Comparison of ENCODE assay signal across 10 cellular contexts in genomic region chr1:12161324-12161661, GRCh38. TPM values are rescaled to one million over a fixed set of nuclear protein-coding genes. Genes with fewer than 3 reads are reported as not detected.
A peak's percentile ranks its signal among the peaks of the same experiment; 100 is the strongest.
DNase-seq lines count a peak whose midpoint lies in the region; ATAC-seq and TF ChIP-seq lines count a peak whose summit lies in the region.
"Had no signal": no experiment of that assay in that cellular context is flagged by ENCODE, and none has a peak within 500 bp of the region (broad histone marks: within the 10 kb centered on the region; RNA-seq: fewer than 3 reads in every experiment).

No MANE protein-coding gene starts in this region.

- TF ChIP-seq EP300 in esophagus muscularis mucosa (IDR thresholded peaks at IDR 0.05), result no peak

- no peak for TF ChIP-seq POLR2A in esophagus muscularis mucosa (IDR thresholded peaks at IDR 0.05; ENCODE audit: low read depth)

- peak overlapping the region in 1 of 3 donors; percentile 33 for H3K9ac ChIP-seq in skeletal muscle tissue (ENCODE audit: low read depth in 1 of 3, low read length in 3 of 3)

- intact Hi-C loops in esophagus muscularis mucosa (cut with DNase I), result no loop called here

- no peak for TF ChIP-seq CTCF in esophagus muscularis mucosa (IDR thresholded peaks at IDR 0.05)

- peaks cover 0 to 3% (median 0%) of the 10 kb centered on the region in 4 donors for H3K27me3 ChIP-seq in esophagus muscularis mucosa
- no peaks in the 10 kb centered on the region for H3K27me3 ChIP-seq in skeletal muscle tissue (ENCODE audit: control insufficient read depth in 3 of 3, insufficient read depth in 3 of 3, low read length in 3 of 3)

- no peaks in the 10 kb centered on the region for H3K36me3 ChIP-seq in esophagus muscularis mucosa
- H3K36me3 ChIP-seq in skeletal muscle tissue (ENCODE audit: control insufficient read depth in 3 of 3, insufficient read depth in 3 of 3, low read length in 3 of 3), result no peaks in the 10 kb centered on the region

- DNase-seq in RPMI8226 (peak; percentile 16), esophagus muscularis mucosa (ENCODE audit: extremely low spot score) (no peak), NCI-H1092 treated with DMSO at 0.1 percent for 48 hours (lab: John Stamatoyannopoulos, UW) (no peak), NCI-H524 treated with DMSO at 0.1 percent for 48 hours (lab: John Stamatoyannopoulos, UW) (no peak), NCI-H1417 (lab: John Stamatoyannopoulos, UW) (no peak)
- DNase-seq: NCI-H524 had no signal

- no peaks in the 10 kb centered on the region for H3K9me3 ChIP-seq in esophagus muscularis mucosa
- no peaks in the 10 kb centered on the region for H3K9me3 ChIP-seq in skeletal muscle tissue (ENCODE audit: control insufficient read depth in 3 of 3, low read length in 3 of 3)

- WGBS in esophagus muscularis mucosa, result no CpG with 5 or more reads among the region's 2 CpGs

- H3K27ac ChIP-seq in esophagus muscularis mucosa (replicated peaks in 1 of 4) (peak overlapping the region; percentile 28 to 74 (median 53)), skeletal muscle tissue (ENCODE audit: low read depth, low read length) (peak overlapping the region; percentile 70)

- H3K4me3 ChIP-seq in esophagus muscularis mucosa (no peak overlapping the region), skeletal muscle tissue (ENCODE audit: low read length in 3 of 3) (peak overlapping the region in 1 of 3 donors; percentile 45)

- peaks cover 22 to 32% (median 24%) of the 10 kb centered on the region in 4 donors for H3K4me1 ChIP-seq in esophagus muscularis mucosa
- peaks cover 19 to 33% (median 26%) of the 10 kb centered on the region in 3 donors for H3K4me1 ChIP-seq in skeletal muscle tissue (ENCODE audit: control insufficient read depth in 3 of 3, insufficient read depth in 3 of 3, low read length in 3 of 3)

- ATAC-seq in GM19395 (IDR thresholded peaks at IDR 0.05; ENCODE audit: unreplicated experiment) (peak; percentile 4), HG02798 (IDR thresholded peaks at IDR 0.05; ENCODE audit: poor library complexity, unreplicated experiment) (no peak)

RNA-seq across cellular contexts. Expression of gene TNFRSF1B, which starts 5.5 kb away (rescaled TPM):
- total RNA-seq in esophagus muscularis mucosa, result 10 to 100 TPM; 15.4 to 55.5 (median 32.4) TPM
- total RNA-seq in skeletal muscle tissue, result 9.9 TPM
- total RNA-seq: HT-29 had no signal
